10 cellular contexts compared by ENCODE assay signal in the genomic region with DNA sequence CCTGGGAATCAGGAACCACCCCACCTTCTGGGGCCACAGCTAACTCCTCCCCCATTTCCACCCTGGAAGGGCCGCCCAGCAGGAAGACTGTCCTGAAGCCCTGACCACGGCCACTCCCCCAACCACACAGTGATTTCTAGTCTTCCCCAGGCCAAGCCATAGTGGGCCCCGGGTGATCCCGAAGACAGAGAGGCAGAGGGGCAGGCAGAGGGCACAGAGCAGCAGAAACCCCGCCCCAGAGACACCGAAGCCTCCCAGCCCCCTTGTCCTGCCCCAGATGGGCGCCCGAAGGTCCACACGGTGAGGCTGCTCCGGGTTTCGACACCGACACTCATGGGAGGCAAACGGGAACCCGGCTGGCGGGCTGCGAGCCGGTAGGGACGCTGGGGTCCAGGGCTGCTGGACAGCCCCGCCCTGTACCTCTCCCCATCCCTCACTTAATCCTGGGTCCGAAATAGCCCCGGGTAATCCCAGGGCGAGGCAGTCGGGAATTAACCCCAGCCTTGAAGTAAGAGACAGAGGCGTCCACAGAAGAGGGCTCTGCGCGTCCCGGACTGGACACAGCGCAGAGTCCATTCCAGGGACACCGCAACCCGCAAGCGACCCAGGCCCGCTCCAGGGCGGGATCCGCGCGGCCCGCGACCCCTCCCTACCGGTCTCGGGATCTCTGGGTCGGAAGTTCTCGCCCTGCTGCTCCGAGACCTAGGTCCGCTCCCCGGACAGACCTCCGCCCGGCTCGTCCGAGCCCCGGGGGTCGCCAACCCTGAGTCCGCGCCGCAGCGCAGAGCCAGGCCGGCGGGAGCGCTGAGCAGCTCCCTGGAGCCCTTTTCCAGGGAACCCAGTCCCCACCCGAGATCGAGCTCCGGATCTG.
DNase-seq lines count a peak whose midpoint lies in the region; ATAC-seq and TF ChIP-seq lines count a peak whose summit lies in the region.
"Had no signal": no experiment of that assay in that cellular context is flagged by ENCODE, and none has a peak within 500 bp of the region (broad histone marks: within the 10 kb centered on the region; RNA-seq: fewer than 3 reads in every experiment).

No MANE protein-coding gene starts in this region.

- H3K9me3 Mint-ChIP-seq in activated T-cell treated with anti-CD3 and anti-CD28 coated beads, Interleukin-2, amount 50 U/mL, for 72 hours = peaks cover 4 to 8% of the 10 kb centered on the region in 2 donors
- H3K9me3 Mint-ChIP-seq in memory B cell = peaks cover 3% of the 10 kb centered on the region
- peaks cover 7% of the 10 kb centered on the region for H3K9me3 Mint-ChIP-seq in type B pancreatic cell

- H3K36me3 Mint-ChIP-seq in activated T-cell treated with anti-CD3 and anti-CD28 coated beads, Interleukin-2, amount 50 U/mL, for 72 hours (ENCODE audit: insufficient read depth in 2 of 2) = peaks cover 11 to 15% of the 10 kb centered on the region in 2 donors
- no peaks in the 10 kb centered on the region for H3K36me3 Mint-ChIP-seq in memory B cell
- no peaks in the 10 kb centered on the region for H3K36me3 Mint-ChIP-seq in type B pancreatic cell

- no peak for ATAC-seq in activated T-cell treated with anti-CD3 and anti-CD28 coated beads, Interleukin-2, amount 50 U/mL, for 72 hours (replicated peaks in 1 of 2)
- ATAC-seq in memory B cell (ENCODE audit: low read depth) = no peak

- no peak overlapping the region for H3K27ac Mint-ChIP-seq in activated T-cell treated with anti-CD3 and anti-CD28 coated beads, Interleukin-2, amount 50 U/mL, for 72 hours
- H3K27ac Mint-ChIP-seq in memory B cell = peak overlapping the region; percentile 45
- H3K27ac Mint-ChIP-seq in type B pancreatic cell = no peak overlapping the region

- no peak for TF ChIP-seq CTCF in type B pancreatic cell (conservative IDR thresholded peaks at IDR 0.05)

- H3K4me3 Mint-ChIP-seq in activated T-cell treated with anti-CD3 and anti-CD28 coated beads, Interleukin-2, amount 50 U/mL, for 72 hours = peak overlapping the region; percentile 64 to 76
- H3K4me3 Mint-ChIP-seq in memory B cell (peak overlapping the region; percentile 74), type B pancreatic cell (peak overlapping the region; percentile 89)

- DNase-seq in activated T-cell treated with anti-CD3 and anti-CD28 coated beads, Interleukin-2, amount 50 U/mL, for 72 hours = no peak
- no peak for DNase-seq in activated T-cell treated with anti-CD3 and anti-CD28 coated beads, Interleukin-2, amount 50 U/mL, for 1 hour
- DNase-seq in memory B cell (ENCODE audit: low spot score in 2 of 2) (peak in 1 of 2 donors; percentile 25), type B pancreatic cell (ENCODE audit: extremely low spot score, unreplicated experiment) (no peak), hepatic stellate cell (ENCODE audit: low spot score) (no peak), NCI-H1930 (lab: John Stamatoyannopoulos, UW) (no peak), amniotic stem cell (lab: John Stamatoyannopoulos, UW) (no peak)
- DNase-seq: activated gamma-delta T cell treated with Interleukin-2 at 50 U/mL for 16 hours, DMS79 treated with DMSO at 0.1 percent for 48 hours had no signal

- peak overlapping the region; percentile 65 for H3K27ac ChIP-seq in cingulate gyrus (ENCODE audit: low read depth, low read length)

- peaks cover 52% of the 10 kb centered on the region for H3K27me3 Mint-ChIP-seq in activated T-cell treated with anti-CD3 and anti-CD28 coated beads, Interleukin-2, amount 50 U/mL, for 72 hours (ENCODE audit: low read depth)
- H3K27me3 Mint-ChIP-seq in memory B cell = peaks cover 29% of the 10 kb centered on the region
- H3K27me3 Mint-ChIP-seq in type B pancreatic cell = peaks cover 49% of the 10 kb centered on the region

- H3K4me1 Mint-ChIP-seq in activated T-cell treated with anti-CD3 and anti-CD28 coated beads, Interleukin-2, amount 50 U/mL, for 72 hours (ENCODE audit: low read depth) = peaks cover 19% of the 10 kb centered on the region
- H3K4me1 Mint-ChIP-seq in memory B cell (peaks cover 6% of the 10 kb centered on the region), type B pancreatic cell (ENCODE audit: unreplicated experiment) (peaks cover 19% of the 10 kb centered on the region)
